In genomic region chr3:179526989-179527391, GRCh38 we compare ENCODE assay signal across 8 cellular contexts. TPM values are rescaled to one million over a fixed set of nuclear protein-coding genes. Genes with fewer than 3 reads are reported as not detected.
DNase-seq lines count a peak whose midpoint lies in the region; ATAC-seq and TF ChIP-seq lines count a peak whose summit lies in the region.

No MANE protein-coding gene starts in this region.

- H2AFZ ChIP-seq in trophoblast cell (ENCODE audit: insufficient read depth, low read length, poor library complexity) = peak overlapping the region; percentile 76

- no peak overlapping the region for H3K9ac ChIP-seq in trophoblast cell (ENCODE audit: low read length)

- H3K27me3 ChIP-seq in trophoblast cell (ENCODE audit: insufficient read depth, low read length) = no peaks in the 10 kb centered on the region
- H3K27me3 ChIP-seq in CD4-positive, alpha-beta T cell (ENCODE audit: control insufficient read depth, insufficient read depth, low read length) = no peaks in the 10 kb centered on the region

- no peaks in the 10 kb centered on the region for H3K36me3 Mint-ChIP-seq in CD4-positive, alpha-beta T cell (ENCODE audit: low read depth)

- no peak overlapping the region for H3K23ac ChIP-seq in trophoblast cell (ENCODE audit: low read length)

- H3K4me3 ChIP-seq in trophoblast cell (ENCODE audit: low read depth, low read length) = no peak overlapping the region

- POLR2A ChIA-PET in CD4-positive, alpha-beta T cell (lab: Charles Lee) = no interaction called here

- H2AK5ac ChIP-seq in trophoblast cell (ENCODE audit: low read length) = no peak overlapping the region

- no peaks in the 10 kb centered on the region for H3K4me1 Mint-ChIP-seq in CD4-positive, alpha-beta T cell (ENCODE audit: low read depth)

- H2BK120ac ChIP-seq in trophoblast cell (ENCODE audit: insufficient read depth, low read length, poor library complexity) = no peak overlapping the region

- DNase-seq in H4 (ENCODE audit: low spot score) = peak; percentile 94
- DNase-seq in RPMI7951 (ENCODE audit: low read depth) = peak; percentile 61
- DNase-seq in glomerular endothelial cell (ENCODE audit: extremely low read depth, low read depth, low spot score) = peak; percentile 54
- DNase-seq in trophoblast cell = no peak
- DNase-seq in stimulated activated naive CD8-positive, alpha-beta T cell treated with anti-CD3 and anti-CD28 coated beads, Interleukin-15, Interleukin-2, amounts not matched to agents 100 U/mL and 50 U/mL, for 24 hours = no peak
- no peak for DNase-seq in CD4-positive, alpha-beta T cell
- DNase-seq in activated CD4-positive, alpha-beta T cell treated with anti-CD3 and anti-CD28 coated beads, Interleukin-2, amount 50 U/mL, for 1 hour = no peak

- H3K79me2 ChIP-seq in trophoblast cell (ENCODE audit: control insufficient read depth, insufficient read depth, low read length, poor library complexity) = no peaks in the 10 kb centered on the region

- peaks cover 9% of the 10 kb centered on the region for H3K27me3 Mint-ChIP-seq in CD4-positive, alpha-beta T cell

- no peak overlapping the region for H3K27ac ChIP-seq in trophoblast cell (ENCODE audit: low read depth, low read length)
- no peak overlapping the region for H3K27ac ChIP-seq in CD4-positive, alpha-beta T cell (ENCODE audit: low read depth, low read length)

- peak overlapping the region; percentile 34 for H3K4me2 ChIP-seq in trophoblast cell (ENCODE audit: low read length)

- intact Hi-C loops in CD4-positive, alpha-beta T cell (cut with DNase I, micrococcal nuclease) = no loop called here

- peak overlapping the region; percentile 93 for H4K8ac ChIP-seq in trophoblast cell (ENCODE audit: low read depth, low read length)

- no peak for TF ChIP-seq CTCF in CD4-positive, alpha-beta T cell (IDR thresholded peaks at IDR 0.05)

- no peak overlapping the region for H2BK12ac ChIP-seq in trophoblast cell (ENCODE audit: low read length)

- no peaks in the 10 kb centered on the region for H3K36me3 ChIP-seq in trophoblast cell (ENCODE audit: control insufficient read depth in 1 of 2, insufficient read depth in 2 of 2, low read length in 2 of 2)

- peak overlapping the region; percentile 78 for H4K91ac ChIP-seq in trophoblast cell (ENCODE audit: low read depth, low read length)

- H3K4me3 Mint-ChIP-seq in CD4-positive, alpha-beta T cell = no peak overlapping the region

- H3K27ac Mint-ChIP-seq in CD4-positive, alpha-beta T cell = no peak overlapping the region

- CTCF ChIA-PET in CD4-positive, alpha-beta T cell (lab: Charles Lee) = no interaction called here

- H3K14ac ChIP-seq in trophoblast cell (ENCODE audit: low read length) = no peak overlapping the region

- no CpG with 5 or more reads among the region's 3 CpGs for WGBS in trophoblast cell (ENCODE audit: extremely low coverage, insufficient coverage, insufficient read length)

- ATAC-seq in stimulated activated naive CD8-positive, alpha-beta T cell treated with anti-CD3 and anti-CD28 coated beads, Interleukin-15, Interleukin-2, amounts not matched to agents 100 U/mL and 50 U/mL, for 24 hours = no peak
- no peak for ATAC-seq in GM21528 (IDR thresholded peaks at IDR 0.05; ENCODE audit: low FRiP score, unreplicated experiment)
- ATAC-seq in CD4-positive, alpha-beta T cell (ENCODE audit: poor library complexity) = no peak

- H4K12ac ChIP-seq in trophoblast cell (ENCODE audit: low read depth, low read length) = peak overlapping the region; percentile 80

- H3K9me3 Mint-ChIP-seq in CD4-positive, alpha-beta T cell = no peaks in the 10 kb centered on the region

- H3K4ac ChIP-seq in trophoblast cell (ENCODE audit: low read depth, low read length) = no peak overlapping the region

- no peak overlapping the region for H3K18ac ChIP-seq in trophoblast cell (ENCODE audit: low read length)

- peaks cover 0 to 2% of the 10 kb centered on the region in 2 experiments for H3K4me1 ChIP-seq in trophoblast cell (ENCODE audit: control insufficient read depth in 1 of 2, insufficient read depth in 2 of 2, low read length in 2 of 2)

- no peaks in the 10 kb centered on the region for H3K9me3 ChIP-seq in trophoblast cell (ENCODE audit: insufficient read depth, low read depth, low read length)
- no peaks in the 10 kb centered on the region for H3K9me3 ChIP-seq in CD4-positive, alpha-beta T cell (ENCODE audit: control insufficient read depth, low read length)

- H2BK5ac ChIP-seq in trophoblast cell (ENCODE audit: low read depth, low read length, poor library complexity) = no peak overlapping the region

- H3K79me1 ChIP-seq in trophoblast cell (ENCODE audit: low read length) = peaks cover 2% of the 10 kb centered on the region

RNA-seq across cellular contexts. Expression of gene ACTL6A, which starts 35.7 kb away (rescaled TPM):
- 184 and 235 TPM in 2 replicates for total RNA-seq in H4 (2014; rRNA removed; shearing (Covaris generic))
- total RNA-seq in RPMI7951 (2014; rRNA removed; shearing (Covaris generic)) = 127 and 161 TPM in 2 replicates
- total RNA-seq in glomerular endothelial cell = 65.3 and 96.9 TPM in 2 replicates
- polyA plus RNA-seq in trophoblast cell (2013) = 40.2 and 41.9 TPM in 2 replicates
- 10 to 100 TPM; 19.0 to 19.3 TPM for total RNA-seq in CD4-positive, alpha-beta T cell

Comparison
In these comparisons a context has a peak if more than half of its experiments do, and no peak if none do; other contexts are left out.
1. DNase-seq: peak in H4 (single experiment), RPMI7951 (single experiment) and glomerular endothelial cell (single experiment); none in trophoblast cell (0 of 2), stimulated activated naive CD8-positive, alpha-beta T cell treated with anti-CD3 and anti-CD28 coated beads, Interleukin-15, Interleukin-2, amounts not matched to agents 100 U/mL and 50 U/mL, for 24 hours (single experiment), CD4-positive, alpha-beta T cell (0 of 10) and activated CD4-positive, alpha-beta T cell treated with anti-CD3 and anti-CD28 coated beads, Interleukin-2, amount 50 U/mL, for 1 hour (single experiment).